ENCODE assay signal across 8 cellular contexts in the genomic region with DNA sequence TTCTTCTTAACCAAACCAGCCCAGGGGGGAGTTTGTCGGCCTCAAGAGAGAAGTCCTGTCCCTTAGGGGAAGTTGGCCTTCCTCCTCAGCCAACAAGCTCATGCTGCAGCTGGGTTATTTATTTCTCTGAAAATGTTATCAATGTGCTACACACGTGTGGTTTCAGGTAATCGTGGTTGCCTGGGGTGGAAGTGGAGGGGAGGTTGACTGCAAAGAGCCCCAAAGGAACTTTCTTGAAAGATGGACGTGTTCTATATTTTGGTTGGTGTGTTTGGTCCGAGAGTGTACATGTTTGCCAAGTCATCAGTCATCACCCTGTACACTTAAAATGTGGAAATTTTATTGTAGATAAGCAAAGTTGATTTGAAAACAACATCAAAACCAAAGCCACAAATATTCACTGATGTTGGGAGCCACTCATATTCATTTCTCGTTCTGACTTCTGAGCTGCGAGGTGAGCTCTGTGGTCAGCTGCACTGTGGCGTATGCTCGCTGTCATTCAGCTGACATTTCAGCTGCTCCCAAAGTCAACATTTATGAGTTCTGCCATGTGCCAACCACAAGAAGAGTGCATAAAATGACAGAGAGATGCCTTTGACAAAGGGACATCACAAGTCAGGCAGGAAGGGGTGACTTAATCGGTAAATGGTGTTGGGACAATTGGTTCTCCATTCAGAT. TPM values are rescaled to one million over a fixed set of nuclear protein-coding genes. Genes with fewer than 3 reads are reported as not detected.
DNase-seq lines count a peak whose midpoint lies in the region; ATAC-seq and TF ChIP-seq lines count a peak whose summit lies in the region.

No MANE protein-coding gene starts in this region.

- no peak for TF ChIP-seq CTCF in WTC11 (IDR thresholded peaks at IDR 0.05)

- H3K36me3 Mint-ChIP-seq in WTC11, result no peaks in the 10 kb centered on the region

- no peak overlapping the region for H3K27ac Mint-ChIP-seq in WTC11

- POLR2A ChIA-PET in WTC11 (lab: Charles Lee), result no interaction called here

- ATAC-seq in HG03066 (IDR thresholded peaks at IDR 0.05; ENCODE audit: low read depth, unreplicated experiment), result peak; percentile 82
- no peak for ATAC-seq in WTC11

- no peaks in the 10 kb centered on the region for H3K9me3 Mint-ChIP-seq in WTC11

- peak; percentile 55 to 64 for DNase-seq in stimulated activated CD4-positive, alpha-beta T cell treated with anti-CD3 and anti-CD28 coated beads, Interleukin-15, amount 100 ng/mL, for 48 hours (ENCODE audit: low read depth in 2 of 2)
- DNase-seq in stimulated activated CD4-positive, alpha-beta T cell treated with anti-CD3 and anti-CD28 coated beads, Interleukin-4, amount 100 ng/mL, for 4 hours, result no peak
- DNase-seq in SW480 (ENCODE audit: low spot score), result peak; percentile 80
- DNase-seq in islet precursor cell, result peak; percentile 37
- no peak for DNase-seq in NCI-H1048 (lab: John Stamatoyannopoulos, UW)
- no peak for DNase-seq in GM19240 (ENCODE audit: insufficient read length, low spot score)
- DNase-seq in WTC11 (ENCODE audit: low spot score), result no peak

- H3K4me3 Mint-ChIP-seq in WTC11, result no peak overlapping the region

- no peaks in the 10 kb centered on the region; the same call in 1 of the 2 replicates for H3K27me3 Mint-ChIP-seq in WTC11 (ENCODE audit: low read depth)

- CTCF ChIA-PET in WTC11 (lab: Charles Lee), result interaction anchor here (1.0 to 3.1 kb wide), 6 partner anchors 11 to 134 kb away, joined by 3 to 17 read pairs (median 12); partner anchors contain the start of genes ADGRG1 and KATNB1

- H3K4me1 Mint-ChIP-seq in WTC11, result no peaks in the 10 kb centered on the region

TF ChIP-seq in WTC11, 78 proteins besides CTCF, POLR2A, EP300 and RAD21:
- TF ChIP-seq ZNF121 (CRISPR knock-in tag; IDR thresholded peaks at IDR 0.05) (no peak), ARID4B (CRISPR knock-in tag; IDR thresholded peaks at IDR 0.05; ENCODE audit: borderline replicate concordance) (no peak), ESRRA (CRISPR knock-in tag; IDR thresholded peaks at IDR 0.05; ENCODE audit: borderline replicate concordance) (no peak), ZBTB21 (CRISPR knock-in tag; IDR thresholded peaks at IDR 0.05; ENCODE audit: borderline replicate concordance) (no peak), FOXP4 (CRISPR knock-in tag; IDR thresholded peaks at IDR 0.05) (no peak)
- TF ChIP-seq, protein P1, sequence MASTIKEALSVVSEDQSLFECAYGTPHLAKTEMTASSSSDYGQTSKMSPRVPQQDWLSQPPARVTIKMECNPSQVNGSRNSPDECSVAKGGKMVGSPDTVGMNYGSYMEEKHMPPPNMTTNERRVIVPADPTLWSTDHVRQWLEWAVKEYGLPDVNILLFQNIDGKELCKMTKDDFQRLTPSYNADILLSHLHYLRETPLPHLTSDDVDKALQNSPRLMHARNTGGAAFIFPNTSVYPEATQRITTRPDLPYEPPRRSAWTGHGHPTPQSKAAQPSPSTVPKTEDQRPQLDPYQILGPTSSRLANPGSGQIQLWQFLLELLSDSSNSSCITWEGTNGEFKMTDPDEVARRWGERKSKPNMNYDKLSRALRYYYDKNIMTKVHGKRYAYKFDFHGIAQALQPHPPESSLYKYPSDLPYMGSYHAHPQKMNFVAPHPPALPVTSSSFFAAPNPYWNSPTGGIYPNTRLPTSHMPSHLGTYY (CRISPR knock-in tag; IDR thresholded peaks at IDR 0.05), result no peak

RNA-seq across cellular contexts. Expression of gene ADGRG1, which starts 26.5 kb away (rescaled TPM):
- 1.7 to 2.6 TPM (median 2.0 TPM) in 3 replicates for total RNA-seq in WTC11 (2021)

RNA-seq across cellular contexts. Expression of gene ADGRG5, which starts 59.5 kb away (rescaled TPM):
- total RNA-seq in WTC11 (2021), result 9.1 to 9.9 TPM (median 9.5 TPM) in 3 replicates

Comparison
In these comparisons a context has a peak if more than half of its experiments do, and no peak if none do; other contexts are left out.
1. DNase-seq: peak in stimulated activated CD4-positive, alpha-beta T cell treated with anti-CD3 and anti-CD28 coated beads, Interleukin-15, amount 100 ng/mL, for 48 hours (2 of 2), SW480 (single experiment) and islet precursor cell (single experiment); none in stimulated activated CD4-positive, alpha-beta T cell treated with anti-CD3 and anti-CD28 coated beads, Interleukin-4, amount 100 ng/mL, for 4 hours (0 of 2), NCI-H1048 (single experiment), GM19240 (single experiment) and WTC11 (single experiment).